ENCODE assay signal across 9 cellular contexts in genomic region chr2:207122914-207123744, GRCh38. TPM values are rescaled to one million over a fixed set of nuclear protein-coding genes. Genes with fewer than 3 reads are reported as not detected.
DNase-seq lines count a peak whose midpoint lies in the region; ATAC-seq, FAIRE-seq and TF ChIP-seq lines count a peak whose summit lies in the region.
"Had no signal": no experiment of that assay in that cellular context is flagged by ENCODE, and none has a peak within 500 bp of the region (broad histone marks: within the 10 kb centered on the region; RNA-seq: fewer than 3 reads in every experiment).

No MANE protein-coding gene starts in this region.

- intact Hi-C loops in MCF 10A (cut with micrococcal nuclease) (no loop called here), breast epithelium (cut with DNase I; ENCODE audit: low total_unique reads) (no loop called here), prostate gland (cut with DNase I) (no loop called here), cardiac septum (cut with DNase I) (no loop called here)

- no TSS peak for BruUV-seq in MCF 10A (replicated peaks; lab: Mats Ljungman, UMichigan)

- FAIRE-seq in RCC 7860 (lab: Jason Lieb, UNC) = no peak

- H3K27ac ChIP-seq in breast epithelium (no peak overlapping the region), mesodermal cell (ENCODE audit: low read depth, low read length, severe bottlenecking) (peak overlapping the region; percentile 37), substantia nigra (ENCODE audit: low read depth, low read length, poor library complexity, severe bottlenecking) (peak overlapping the region; percentile 19), prostate gland (no peak overlapping the region)

- 61 to 77% methylated on average over 4 to 6 of the region's 8 CpGs for WGBS in mesodermal cell (ENCODE audit: insufficient coverage in 2 of 2), 2 experiments
- WGBS in prostate gland = 82% methylated on average over 8 of the region's 8 CpGs

- peak overlapping the region; percentile 57 for H3K27ac Mint-ChIP-seq in MCF 10A (ENCODE audit: low read depth, unreplicated experiment)
- peak overlapping the region; percentile 53 for H3K27ac Mint-ChIP-seq in activated T-helper 17 cell treated with anti-CD3 and anti-CD28 coated beads, Interleukin-2, amount 50 U/mL, for 72 hours

- H3K36me3 ChIP-seq in breast epithelium (no peaks in the 10 kb centered on the region), mesodermal cell (ENCODE audit: control insufficient read depth, insufficient read depth, low read length) (peaks cover 85% of the 10 kb centered on the region), prostate gland (no peaks in the 10 kb centered on the region)

- no peaks in the 10 kb centered on the region for H3K9me3 Mint-ChIP-seq in MCF 10A (ENCODE audit: unreplicated experiment)
- H3K9me3 Mint-ChIP-seq in activated T-helper 17 cell treated with anti-CD3 and anti-CD28 coated beads, Interleukin-2, amount 50 U/mL, for 72 hours = no peaks in the 10 kb centered on the region

- no peak overlapping the region for H3K4me3 Mint-ChIP-seq in MCF 10A (ENCODE audit: unreplicated experiment)
- peak overlapping the region; percentile 62 for H3K4me3 Mint-ChIP-seq in activated T-helper 17 cell treated with anti-CD3 and anti-CD28 coated beads, Interleukin-2, amount 50 U/mL, for 72 hours
- H3K4me3 Mint-ChIP-seq: nephron had no signal

- no peaks in the 10 kb centered on the region for H3K27me3 ChIP-seq in breast epithelium
- no peaks in the 10 kb centered on the region for H3K27me3 ChIP-seq in prostate gland (replicated peaks; ENCODE audit: insufficient read depth)

- H3K9me3 ChIP-seq in breast epithelium (peaks cover 0 to 2% of the 10 kb centered on the region in 2 donors), mesodermal cell (ENCODE audit: control insufficient read depth, low read length) (no peaks in the 10 kb centered on the region), prostate gland (no peaks in the 10 kb centered on the region)

- H3K4me1 Mint-ChIP-seq in MCF 10A (ENCODE audit: insufficient read depth, unreplicated experiment) = peaks cover 46% of the 10 kb centered on the region
- peaks cover 47% of the 10 kb centered on the region for H3K4me1 Mint-ChIP-seq in activated T-helper 17 cell treated with anti-CD3 and anti-CD28 coated beads, Interleukin-2, amount 50 U/mL, for 72 hours

- peaks cover 0 to 7% of the 10 kb centered on the region in 2 donors for H3K4me1 ChIP-seq in breast epithelium
- peaks cover 45% of the 10 kb centered on the region for H3K4me1 ChIP-seq in mesodermal cell (ENCODE audit: control insufficient read depth, insufficient read depth, low read length, poor library complexity, severe bottlenecking)
- no peaks in the 10 kb centered on the region for H3K4me1 ChIP-seq in prostate gland (replicated peaks)

- CTCF ChIA-PET in MCF 10A (lab: Yijun Ruan, JAX) = interaction anchor here (0.5 to 2.0 kb wide), 6 partner anchors 10 to 987 kb away, joined by 3 to 6 read pairs (median 4); no protein-coding TSS in a partner anchor

- peaks cover 24% of the 10 kb centered on the region for H3K36me3 Mint-ChIP-seq in MCF 10A (ENCODE audit: insufficient read depth, unreplicated experiment)
- peaks cover 65% of the 10 kb centered on the region for H3K36me3 Mint-ChIP-seq in activated T-helper 17 cell treated with anti-CD3 and anti-CD28 coated beads, Interleukin-2, amount 50 U/mL, for 72 hours (ENCODE audit: low read depth)

- TF ChIP-seq POLR2A in breast epithelium (IDR thresholded peaks at IDR 0.05) = no peak
- TF ChIP-seq POLR2A in prostate gland (IDR thresholded peaks at IDR 0.05) = no peak

- ATAC-seq in activated T-helper 17 cell treated with anti-CD3 and anti-CD28 coated beads, Interleukin-2, amount 50 U/mL, for 72 hours (replicated peaks) = peak; percentile 97

- no peaks in the 10 kb centered on the region for H3K27me3 Mint-ChIP-seq in MCF 10A (ENCODE audit: insufficient read depth, unreplicated experiment)
- no peaks in the 10 kb centered on the region for H3K27me3 Mint-ChIP-seq in activated T-helper 17 cell treated with anti-CD3 and anti-CD28 coated beads, Interleukin-2, amount 50 U/mL, for 72 hours

- H3K4me3 ChIP-seq in breast epithelium (no peak overlapping the region), mesodermal cell (ENCODE audit: extremely low read depth, insufficient read depth, low read length, poor library complexity, severe bottlenecking) (no peak overlapping the region), prostate gland (no peak overlapping the region)

- peak; percentile 30 for DNase-seq in MCF 10A (ENCODE audit: unreplicated experiment)
- DNase-seq in breast epithelium (ENCODE audit: low spot score in 2 of 2) = no peak
- peak in 1 of 49 donors; percentile 43 for DNase-seq in substantia nigra (lab: John Stamatoyannopoulos, UW)
- DNase-seq in prostate gland (ENCODE audit: low spot score) = no peak
- no peak for DNase-seq in RCC 7860 (ENCODE audit: low spot score)
- DNase-seq in cardiac septum (ENCODE audit: low spot score) = no peak

- TF ChIP-seq CTCF in MCF 10A (IDR thresholded peaks at IDR 0.05; ENCODE audit: unreplicated experiment) (no peak), breast epithelium (IDR thresholded peaks at IDR 0.05) (no peak), prostate gland (IDR thresholded peaks at IDR 0.05) (no peak)

- POLR2A ChIA-PET in MCF 10A (lab: Yijun Ruan, JAX) = interaction anchor here (0.6 to 1.7 kb wide), 3 partner anchors 9 to 43 kb away, joined by 3 to 5 read pairs (median 3); no protein-coding TSS in a partner anchor

RNA-seq across cellular contexts. Expression of gene KLF7, which starts 42.6 kb away (rescaled TPM):
- total RNA-seq in MCF 10A (2022) (40.1 and 51.8 TPM in 2 replicates), breast epithelium (10 to 100 TPM; 21.0 to 40.7 (median 37.3) TPM), prostate gland (10 to 100 TPM; 10.2 to 23.9 TPM), cardiac septum (34.4 TPM)
- total RNA-seq in activated T-helper 17 cell treated with anti-CD3 and anti-CD28 coated beads, Interleukin-2, amount 50 U/mL, for 72 hours = 10 to 100 TPM; 32.8 to 40.6 TPM
- polyA plus RNA-seq in mesodermal cell (2013, experiment 1 of 2) = 24.0 TPM
- 20.3 TPM for polyA plus RNA-seq in mesodermal cell (2013, experiment 2 of 2)

Comparison
In these comparisons a context has a peak if more than half of its experiments do, and no peak if none do; other contexts are left out.
1. H3K27ac ChIP-seq: peak in mesodermal cell (single experiment) and substantia nigra (single experiment); none in breast epithelium (0 of 2) and prostate gland (0 of 2).